Comparison of ENCODE assay signal across 11 cellular contexts in genomic region chr12:105025890-105026289, GRCh38. TPM values are rescaled to one million over a fixed set of nuclear protein-coding genes. Genes with fewer than 3 reads are reported as not detected.
DNase-seq lines count a peak whose midpoint lies in the region; ATAC-seq and TF ChIP-seq lines count a peak whose summit lies in the region.
"Had no signal": no experiment of that assay in that cellular context is flagged by ENCODE, and none has a peak within 500 bp of the region (broad histone marks: within the 10 kb centered on the region; RNA-seq: fewer than 3 reads in every experiment).

No MANE protein-coding gene starts in this region.

- no peak overlapping the region for H3K4me3 ChIP-seq in left ventricle myocardium inferior

- DNase-seq in GM03348 (ENCODE audit: low spot score) (peak; percentile 45), anterior cingulate cortex (lab: John Stamatoyannopoulos, UW) (peak in 34 of 58 donors; percentile 1 to 58 (median 19)), left ventricle myocardium inferior (no peak), sciatic nerve (ENCODE audit: low spot score) (no peak), EL (no peak)
- DNase-seq: Calu3; naive thymus-derived CD8-positive, alpha-beta T cell had no signal

- H3K36me3 ChIP-seq in left ventricle myocardium inferior = no peaks in the 10 kb centered on the region

- intact Hi-C loops in left ventricle myocardium inferior (cut with micrococcal nuclease) (no loop called here), sciatic nerve (cut with DNase I) (no loop called here)

- peak overlapping the region; percentile 57 for H3K27ac ChIP-seq in left ventricle myocardium inferior (replicated peaks)

- peaks cover 24% of the 10 kb centered on the region for H3K4me1 ChIP-seq in left ventricle myocardium inferior

- no peak for TF ChIP-seq CTCF in left ventricle myocardium inferior (IDR thresholded peaks at IDR 0.05; ENCODE audit: borderline replicate concordance)

- ATAC-seq in sciatic nerve (peak; percentile 94), GM21825 (IDR thresholded peaks at IDR 0.05; ENCODE audit: unreplicated experiment) (no peak), HG02642 (IDR thresholded peaks at IDR 0.05; ENCODE audit: poor library complexity, unreplicated experiment) (no peak), GM18517 (IDR thresholded peaks at IDR 0.05; ENCODE audit: unreplicated experiment) (no peak)
- ATAC-seq: naive thymus-derived CD8-positive, alpha-beta T cell; WTC11 had no signal

- H3K9me3 ChIP-seq in left ventricle myocardium inferior (replicated peaks) = no peaks in the 10 kb centered on the region

- H3K27me3 ChIP-seq in left ventricle myocardium inferior (ENCODE audit: low read depth) = no peaks in the 10 kb centered on the region

RNA-seq across cellular contexts. Expression of gene NOPCHAP1, which starts 39.8 kb away (rescaled TPM):
- total RNA-seq in left ventricle myocardium inferior (11.1 TPM), sciatic nerve (10.6 TPM)

RNA-seq across cellular contexts. Expression of gene ALDH1L2, which starts 58.4 kb away (rescaled TPM):
- 3.0 TPM for total RNA-seq in left ventricle myocardium inferior
- total RNA-seq in sciatic nerve = 11.3 TPM

Comparison
In these comparisons a context has a peak if more than half of its experiments do, and no peak if none do; other contexts are left out.
1. DNase-seq: peak in GM03348 (single experiment) and anterior cingulate cortex (34 of 58); none in left ventricle myocardium inferior (single experiment), sciatic nerve (single experiment) and EL (single experiment).